In the genomic region with DNA sequence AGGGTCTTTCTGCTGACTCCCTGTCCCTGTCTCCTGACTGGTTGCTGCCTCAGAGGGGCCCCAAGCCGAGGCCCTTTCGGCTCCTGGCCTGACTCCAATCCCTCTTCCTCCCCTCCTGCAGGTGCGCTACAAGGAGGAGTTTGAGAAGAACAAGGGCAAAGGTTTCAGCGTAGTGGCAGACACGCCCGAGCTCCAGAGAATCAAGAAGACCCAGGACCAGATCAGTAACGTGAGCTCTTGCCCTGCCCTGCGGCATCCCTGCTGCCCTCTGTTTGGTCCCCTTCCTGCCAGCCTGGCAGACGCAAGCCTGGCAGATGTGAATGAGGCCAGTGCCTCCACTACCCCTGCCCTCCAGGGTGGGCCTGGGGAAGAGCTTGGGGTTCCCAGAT, we compare ENCODE assay signal across 8 cellular contexts. TPM values are rescaled to one million over a fixed set of nuclear protein-coding genes. Genes with fewer than 3 reads are reported as not detected.
DNase-seq lines count a peak whose midpoint lies in the region; TF ChIP-seq lines count a peak whose summit lies in the region.

No MANE protein-coding gene starts in this region.

- TF ChIP-seq POLR2A in transverse colon (IDR thresholded peaks at IDR 0.05), result no peak

- H3K4me1 Mint-ChIP-seq in immature natural killer cell, result peaks cover 91 to 93% of the 10 kb centered on the region in 2 donors

- peak overlapping the region; percentile 97 to 99 (median 98) for H3K27ac Mint-ChIP-seq in immature natural killer cell

- peak overlapping the region; percentile 76 to 91 (median 84) for H3K4me3 Mint-ChIP-seq in immature natural killer cell

- peak overlapping the region; percentile 56 for H3K4me2 ChIP-seq in OCI-LY1 (ENCODE audit: low read length)

- WGBS in transverse colon (ENCODE audit: low coverage in 1 of 2), 2 donors, result 26% methylated on average over 6 of the region's 9 CpGs; no CpG with 5 or more reads in 1 of the 2 donors

- H3K4me3 ChIP-seq in OCI-LY1 (ENCODE audit: low read depth, low read length, poor library complexity, severe bottlenecking) (peak overlapping the region; percentile 26), transverse colon (no peak overlapping the region)

- no peaks in the 10 kb centered on the region for H3K9me2 ChIP-seq in OCI-LY1 (ENCODE audit: low read depth, low read length)

- no peaks in the 10 kb centered on the region for H3K9me3 Mint-ChIP-seq in immature natural killer cell

- H3K27me3 ChIP-seq in OCI-LY1 (ENCODE audit: insufficient read depth, low read length) (no peaks in the 10 kb centered on the region), transverse colon (no peaks in the 10 kb centered on the region)

- H3K36me3 Mint-ChIP-seq in immature natural killer cell, result peaks cover 5 to 14% (median 10%) of the 10 kb centered on the region in 3 donors

- DNase-seq in stimulated activated CD4-positive, alpha-beta T cell treated with anti-CD3 and anti-CD28 coated beads, Interleukin-12 subunit alpha, Interleukin-12 subunit beta, amount 100 ng/mL, for 4 hours, result peak; percentile 31
- no peak for DNase-seq in stimulated activated CD4-positive, alpha-beta T cell treated with anti-CD3 and anti-CD28 coated beads, Interleukin-4, amount 100 ng/mL, for 24 hours
- no peak for DNase-seq in immature natural killer cell
- DNase-seq in transverse colon, result peak; percentile 62
- DNase-seq in pons (ENCODE audit: low spot score), result no peak
- DNase-seq in NCI-H345 treated with DMSO at 0.1 percent for 48 hours (lab: John Stamatoyannopoulos, UW; ENCODE audit: unreplicated experiment), result no peak
- no peak for DNase-seq in DMS 273 (lab: John Stamatoyannopoulos, UW; ENCODE audit: unreplicated experiment)

- H3K27ac ChIP-seq in OCI-LY1 (ENCODE audit: low read depth, low read length, poor library complexity, severe bottlenecking) (peak overlapping the region; percentile 91), transverse colon (peak overlapping the region; percentile 74 to 83 (median 79))

- no peak for TF ChIP-seq CTCF in OCI-LY1 (IDR thresholded peaks at IDR 0.05; ENCODE audit: low read length)
- no peak for TF ChIP-seq CTCF in transverse colon (IDR thresholded peaks at IDR 0.05)

- H3K9ac ChIP-seq in OCI-LY1 (ENCODE audit: low read length), result peak overlapping the region; percentile 68

- intact Hi-C loops in transverse colon (cut with DNase I; ENCODE audit: low total_unique reads), result no loop called here

- no peaks in the 10 kb centered on the region for H3F3A ChIP-seq in OCI-LY1 (ENCODE audit: insufficient read depth, low read length)

- no peaks in the 10 kb centered on the region for H4K20me1 ChIP-seq in OCI-LY1 (ENCODE audit: insufficient read depth, low read length)

- H2AFZ ChIP-seq in OCI-LY1 (ENCODE audit: low read length), result no peak overlapping the region

- H3K27me3 Mint-ChIP-seq in immature natural killer cell (ENCODE audit: low read depth in 3 of 3), result peaks cover 22 to 34% (median 33%) of the 10 kb centered on the region in 3 donors

- H3K36me3 ChIP-seq in OCI-LY1 (ENCODE audit: insufficient read depth, low read length), result peaks cover 49% of the 10 kb centered on the region
- H3K36me3 ChIP-seq in transverse colon, result peaks cover 0 to 6% (median 2%) of the 10 kb centered on the region in 4 donors

- peaks cover 29% of the 10 kb centered on the region for H3K4me1 ChIP-seq in OCI-LY1 (ENCODE audit: insufficient read depth, low read length, severe bottlenecking)
- peaks cover 40 to 73% (median 53%) of the 10 kb centered on the region in 4 donors for H3K4me1 ChIP-seq in transverse colon

- H3K9me3 ChIP-seq in OCI-LY1 (ENCODE audit: low read length) (no peaks in the 10 kb centered on the region), transverse colon (no peaks in the 10 kb centered on the region)

- in situ Hi-C loops in transverse colon (cut with MboI; ENCODE audit: low pct_ligation_motif_present in 1 of 4, low pct_unique_long_range_greater_than_20kb in 1 of 4, low sequenced_read_pairs in 3 of 4), result no loop called here

- TF ChIP-seq EP300 in transverse colon (IDR thresholded peaks at IDR 0.05; ENCODE audit: low read depth), result no peak

- no peaks in the 10 kb centered on the region for H3K79me2 ChIP-seq in OCI-LY1 (ENCODE audit: insufficient read depth, low read length)

RNA-seq across cellular contexts. Expression of gene LASP1, which starts 28.4 kb away (rescaled TPM):
- polyA plus RNA-seq in immature natural killer cell, result 100 to 1,000 TPM in 1 of 3 donors, 10 to 100 TPM in 2; 94.3 to 171 (median 96.5) TPM
- 100 to 1,000 TPM; 117 to 553 (median 307) TPM for total RNA-seq in transverse colon

RNA-seq across cellular contexts. Expression of gene RPL23, which starts 44.8 kb away (rescaled TPM):
- 100 to 1,000 TPM; 285 to 713 (median 532) TPM for polyA plus RNA-seq in immature natural killer cell
- 1,000 to 10,000 TPM in 1 of 4 donors, 100 to 1,000 TPM in 3; 386 to 1,109 (median 710) TPM for total RNA-seq in transverse colon

Comparison
In these comparisons a context has a peak if more than half of its experiments do, and no peak if none do; other contexts are left out.
1. DNase-seq: peak in stimulated activated CD4-positive, alpha-beta T cell treated with anti-CD3 and anti-CD28 coated beads, Interleukin-12 subunit alpha, Interleukin-12 subunit beta, amount 100 ng/mL, for 4 hours (single experiment) and transverse colon (single experiment); none in stimulated activated CD4-positive, alpha-beta T cell treated with anti-CD3 and anti-CD28 coated beads, Interleukin-4, amount 100 ng/mL, for 24 hours (single experiment), immature natural killer cell (0 of 3), pons (single experiment), NCI-H345 treated with DMSO at 0.1 percent for 48 hours (single experiment) and DMS 273 (single experiment).